ENCODE assay signal across 27 cellular contexts in the genomic region with DNA sequence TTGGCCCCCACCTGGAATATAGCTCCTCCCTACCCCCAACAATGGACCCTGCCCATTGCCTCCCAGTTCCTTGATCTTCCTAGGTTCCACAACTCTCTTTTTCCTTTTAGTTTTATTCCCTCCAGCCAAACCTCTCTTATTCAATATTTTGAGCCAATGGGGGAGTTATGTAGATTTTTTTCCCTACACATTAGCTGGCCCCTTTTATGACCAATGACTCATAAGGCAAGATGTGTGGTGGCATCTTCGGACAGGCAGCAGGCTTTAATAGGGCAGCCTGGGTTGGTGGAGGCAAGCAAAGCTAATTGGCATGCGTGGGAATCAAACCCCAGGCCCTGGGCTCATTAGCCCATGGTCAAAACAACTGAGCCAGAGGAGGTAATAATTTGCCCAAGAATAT. TPM values are rescaled to one million over a fixed set of nuclear protein-coding genes. Genes with fewer than 3 reads are reported as not detected.
DNase-seq lines count a peak whose midpoint lies in the region; ATAC-seq and TF ChIP-seq lines count a peak whose summit lies in the region.
"Had no signal": no experiment of that assay in that cellular context is flagged by ENCODE, and none has a peak within 500 bp of the region (broad histone marks: within the 10 kb centered on the region; RNA-seq: fewer than 3 reads in every experiment).

No MANE protein-coding gene starts in this region.

- no peaks in the 10 kb centered on the region for H3K36me3 ChIP-seq in mammary epithelial cell (ENCODE audit: insufficient read depth, low read length)
- no peaks in the 10 kb centered on the region for H3K36me3 ChIP-seq in GM23248 (ENCODE audit: low read depth)
- no peaks in the 10 kb centered on the region for H3K36me3 ChIP-seq in smooth muscle cell (ENCODE audit: low read depth)
- H3K36me3 ChIP-seq in gastroesophageal sphincter = no peaks in the 10 kb centered on the region
- H3K36me3 ChIP-seq: BE2C, Peyer's patch, SJSA1 had no signal

- H3K9me2 ChIP-seq in GM23248 (ENCODE audit: insufficient read depth) = no peaks in the 10 kb centered on the region

- no peaks in the 10 kb centered on the region for H4K20me1 ChIP-seq in mammary epithelial cell (ENCODE audit: insufficient read depth, low read length)
- no peaks in the 10 kb centered on the region for H4K20me1 ChIP-seq in GM23248 (ENCODE audit: insufficient read depth)
- H4K20me1 ChIP-seq in smooth muscle cell (ENCODE audit: low read depth) = no peaks in the 10 kb centered on the region

- no peaks in the 10 kb centered on the region for H3K36me3 Mint-ChIP-seq in MCF 10A (ENCODE audit: insufficient read depth, unreplicated experiment)
- H3K36me3 Mint-ChIP-seq: CD4-positive, CD25-positive, alpha-beta regulatory T cell had no signal

- H3K9ac ChIP-seq in mammary epithelial cell (ENCODE audit: insufficient read depth, low read length) (no peak overlapping the region), GM23248 (no peak overlapping the region), smooth muscle cell (ENCODE audit: low read depth) (no peak overlapping the region)

- peaks cover 16% of the 10 kb centered on the region for H3F3A ChIP-seq in GM23248 (ENCODE audit: insufficient read depth)
- no peaks in the 10 kb centered on the region for H3F3A ChIP-seq in smooth muscle cell (ENCODE audit: low read depth)

- H3K79me2 ChIP-seq in mammary epithelial cell (ENCODE audit: insufficient read depth, low read length) (no peaks in the 10 kb centered on the region), GM23248 (ENCODE audit: insufficient read depth) (no peaks in the 10 kb centered on the region), smooth muscle cell (ENCODE audit: low read depth) (no peaks in the 10 kb centered on the region)

- H3K27ac ChIP-seq in mammary epithelial cell (ENCODE audit: insufficient read depth, low read depth, low read length) = no peak overlapping the region
- no peak overlapping the region for H3K27ac ChIP-seq in GM23248
- no peak overlapping the region for H3K27ac ChIP-seq in smooth muscle cell (ENCODE audit: low read depth)
- no peak overlapping the region for H3K27ac ChIP-seq in gastroesophageal sphincter
- H3K27ac ChIP-seq: Peyer's patch, SJSA1 had no signal

- H3K4me3 Mint-ChIP-seq in MCF 10A (ENCODE audit: unreplicated experiment) = no peak overlapping the region
- H3K4me3 Mint-ChIP-seq: CD4-positive, CD25-positive, alpha-beta regulatory T cell; GM23338 had no signal

- no peak overlapping the region for H3K27ac Mint-ChIP-seq in MCF 10A (ENCODE audit: low read depth, unreplicated experiment)
- H3K27ac Mint-ChIP-seq: CD4-positive, CD25-positive, alpha-beta regulatory T cell; GM23338 had no signal

- no peak for ATAC-seq in gastroesophageal sphincter
- ATAC-seq: GM23338, HCT116, Right ventricle myocardium inferior had no signal

- TF ChIP-seq EP300 in gastroesophageal sphincter (IDR thresholded peaks at IDR 0.05) = no peak

- H2AFZ ChIP-seq in mammary epithelial cell (ENCODE audit: low read depth, low read length) (no peak overlapping the region), GM23248 (no peak overlapping the region), smooth muscle cell (ENCODE audit: low read depth) (no peak overlapping the region)
- H2AFZ ChIP-seq: GM23338 had no signal

- no peak for TF ChIP-seq POLR2A in gastroesophageal sphincter (IDR thresholded peaks at IDR 0.05)

- WGBS in mammary epithelial cell (ENCODE audit: low coverage, missing lambda C conversion rate) = 0% methylated on average over 2 of the region's 2 CpGs
- 71 to 77% methylated on average over 2 of the region's 2 CpGs for WGBS in GM23248 (ENCODE audit: low coverage in 1 of 2, low lambda C conversion rate in 2 of 2, missing lambda C conversion rate in 2 of 2), 2 experiments
- WGBS in smooth muscle cell (ENCODE audit: low lambda C conversion rate) = 36% methylated on average over 2 of the region's 2 CpGs
- 78% methylated on average over 2 of the region's 2 CpGs; no CpG with 5 or more reads in 1 of the 2 donors for WGBS in gastroesophageal sphincter (ENCODE audit: low coverage in 1 of 2), 2 donors

- H3K4me3 ChIP-seq in mammary epithelial cell (replicated peaks in 1 of 3; ENCODE audit: insufficient read depth in 1 of 3, low read depth in 2 of 3, low read length in 3 of 3) (no peak overlapping the region), GM23248 (no peak overlapping the region), smooth muscle cell (no peak overlapping the region), gastroesophageal sphincter (no peak overlapping the region)
- H3K4me3 ChIP-seq: GM23338, Peyer's patch, SJSA1 had no signal

- CTCF ChIA-PET in mammary epithelial cell (lab: Charles Lee; ENCODE audit: low non-redundant PET) = no interaction called here
- CTCF ChIA-PET in MCF 10A (lab: Yijun Ruan, JAX) = interaction anchor here (0.6 to 2.5 kb wide), 3 partner anchors 20 to 174 kb away, joined by 3 to 15 read pairs (median 8); no protein-coding TSS in a partner anchor

- H3K4me1 Mint-ChIP-seq in MCF 10A (ENCODE audit: insufficient read depth, unreplicated experiment) = no peaks in the 10 kb centered on the region
- H3K4me1 Mint-ChIP-seq: CD4-positive, CD25-positive, alpha-beta regulatory T cell; GM23338 had no signal

- TF ChIP-seq CTCF in mammary epithelial cell (conservative IDR thresholded peaks at IDR 0.05 in 1 of 2, IDR thresholded peaks at IDR 0.05 in 1 of 2; ENCODE audit: extremely low read depth in 1 of 2, insufficient read depth in 1 of 2, low read depth in 1 of 2, low read length in 2 of 2) = no peak
- TF ChIP-seq CTCF in MCF 10A (IDR thresholded peaks at IDR 0.05; ENCODE audit: unreplicated experiment) = no peak
- TF ChIP-seq CTCF in smooth muscle cell (IDR thresholded peaks at IDR 0.05; ENCODE audit: borderline replicate concordance, insufficient read depth, poor library complexity, severe bottlenecking) = no peak
- TF ChIP-seq CTCF in gastroesophageal sphincter (IDR thresholded peaks at IDR 0.05) = no peak

- H3K27me3 ChIP-seq in mammary epithelial cell (ENCODE audit: insufficient read depth, low read length) (peaks cover 3% of the 10 kb centered on the region), GM23248 (replicated peaks; ENCODE audit: insufficient read depth) (peaks cover 3% of the 10 kb centered on the region; the same call in 1 of the 2 replicates), smooth muscle cell (ENCODE audit: low read depth) (peaks cover 32% of the 10 kb centered on the region), gastroesophageal sphincter (peaks cover 4% of the 10 kb centered on the region)
- H3K27me3 ChIP-seq: Peyer's patch had no signal

- no peak overlapping the region for H3K4me2 ChIP-seq in mammary epithelial cell (ENCODE audit: insufficient read depth, low read depth, low read length)
- peak overlapping the region; percentile 60 for H3K4me2 ChIP-seq in GM23248 (ENCODE audit: unreplicated experiment)
- peak overlapping the region; percentile 43 for H3K4me2 ChIP-seq in smooth muscle cell
- H3K4me2 ChIP-seq: GM23338 had no signal

- H3K4me1 ChIP-seq in mammary epithelial cell (ENCODE audit: insufficient read depth, low read length) (peaks cover 33% of the 10 kb centered on the region), GM23248 (ENCODE audit: insufficient read depth) (peaks cover 30% of the 10 kb centered on the region), smooth muscle cell (ENCODE audit: low read depth) (no peaks in the 10 kb centered on the region), gastroesophageal sphincter (no peaks in the 10 kb centered on the region)
- H3K4me1 ChIP-seq: BE2C, Caco-2, Peyer's patch had no signal

- POLR2A ChIA-PET in MCF 10A (lab: Yijun Ruan, JAX) = interaction anchor here (1.0 kb wide), 1 partner anchor 26 kb away, joined by 3 read pairs; no protein-coding TSS in a partner anchor

- H3K9me3 ChIP-seq in mammary epithelial cell (replicated peaks; ENCODE audit: insufficient read depth, low read length) = no peaks in the 10 kb centered on the region
- no peaks in the 10 kb centered on the region for H3K9me3 ChIP-seq in GM23248 (ENCODE audit: low read depth)
- H3K9me3 ChIP-seq in smooth muscle cell (replicated peaks; ENCODE audit: low read depth) = no peaks in the 10 kb centered on the region
- no peaks in the 10 kb centered on the region for H3K9me3 ChIP-seq in gastroesophageal sphincter
- H3K9me3 ChIP-seq: BE2C, Caco-2, Peyer's patch, SJSA1 had no signal

- H3K9me3 Mint-ChIP-seq in MCF 10A (ENCODE audit: unreplicated experiment) = no peaks in the 10 kb centered on the region
- H3K9me3 Mint-ChIP-seq: CD4-positive, CD25-positive, alpha-beta regulatory T cell; GM23338 had no signal

- in situ Hi-C loops in mammary epithelial cell (cut with MboI; ENCODE audit: low sequenced_read_pairs in 2 of 2) (no loop called here), GM23248 (cut with MboI) (loop anchor here (25.0 kb wide), 1 partner anchor 583 kb away; no protein-coding TSS in a partner anchor)

- intact Hi-C loops in mammary epithelial cell (cut with micrococcal nuclease) = no loop called here
- intact Hi-C loops in MCF 10A (cut with micrococcal nuclease) = no loop called here

- dilution Hi-C loops in mammary epithelial cell (cut with HindIII; ENCODE audit: low sequenced_read_pairs) = no loop called here

- DNase-seq in mammary epithelial cell (peak; percentile 52), MCF 10A (ENCODE audit: unreplicated experiment) (no peak), GM23248 (peak; percentile 45), RPMI7951 (ENCODE audit: low read depth) (peak; percentile 60), smooth muscle cell (lab: John Stamatoyannopoulos, UW; ENCODE audit: unreplicated experiment) (no peak), DMS153 (lab: John Stamatoyannopoulos, UW) (no peak), MV-4-11 (lab: John Stamatoyannopoulos, UW) (no peak)
- DNase-seq: 8988T; BE2C; Caco-2; CD4-positive, CD25-positive, alpha-beta regulatory T cell; DMS 273 treated with DMSO at 0.1 percent for 48 hours; Kasumi-1; NCI-H1092 treated with DMSO at 0.1 percent for 48 hours; NCI-H146; NCI-H2029; NCI-H226; NCI-H510A treated with DMSO at 0.1 percent for 48 hours; NCI-H774; NK-92 treated with Interleukin-12 subunit alpha and Interleukin-12 subunit beta, amount 100 ng/mL, for 24 hours; Peyer's patch had no signal

- H3K27me3 Mint-ChIP-seq in MCF 10A (ENCODE audit: insufficient read depth, unreplicated experiment) = peaks cover 81% of the 10 kb centered on the region

- no TSS peak for BruUV-seq in mammary epithelial cell (replicated peaks; lab: Mats Ljungman, UMichigan)
- no TSS peak for BruUV-seq in MCF 10A (replicated peaks; lab: Mats Ljungman, UMichigan)

RNA-seq across cellular contexts. Expression of a gene that starts 9.2 kb away (rescaled TPM):
- total RNA-seq in mammary epithelial cell = not detected
- polyA plus RNA-seq in mammary epithelial cell = not detected
- polyA minus RNA-seq in mammary epithelial cell = not detected
- not detected in 2 replicates for total RNA-seq in MCF 10A (2022)
- total RNA-seq in GM23248 (2014; rRNA removed; shearing (Covaris generic)) = not detected in 2 replicates
- not detected in 2 replicates for polyA plus RNA-seq in GM23248 (2016; fragmentation: Nextera tagmentation; extraction: Ambion mirVana)
- total RNA-seq in RPMI7951 (2014; rRNA removed; shearing (Covaris generic)) = not detected in 2 replicates
- total RNA-seq in smooth muscle cell = not detected in 2 replicates
- 1.0 and 1.4 TPM in 2 replicates for polyA plus RNA-seq in smooth muscle cell
- 1 to 10 TPM in 1 of 4 donors, not detected in 3; 4.8 TPM for total RNA-seq in gastroesophageal sphincter
- total RNA-seq: Caco-2; CD4-positive, CD25-positive, alpha-beta regulatory T cell; GM23338; Peyer's patch; Right ventricle myocardium inferior; SJSA1; T-helper 2 cell treated with Interferon-gamma antibody and Interleukin-4, amounts not matched to agents 100 ng/mL and 5 ng/mL, for 36 hours had no signal
- polyA plus RNA-seq: CD4-positive, CD25-positive, alpha-beta regulatory T cell; GM23338 had no signal

RNA-seq across cellular contexts. Expression of a gene that starts 44.1 kb away (rescaled TPM):
- not detected for total RNA-seq in mammary epithelial cell
- polyA plus RNA-seq in mammary epithelial cell = not detected
- polyA minus RNA-seq in mammary epithelial cell = not detected
- total RNA-seq in MCF 10A (2022) = not detected in 2 replicates
- total RNA-seq in GM23248 (2014; rRNA removed; shearing (Covaris generic)) = not detected in 2 replicates
- not detected in 2 replicates for polyA plus RNA-seq in GM23248 (2016; fragmentation: Nextera tagmentation; extraction: Ambion mirVana)
- not detected in 2 replicates for total RNA-seq in RPMI7951 (2014; rRNA removed; shearing (Covaris generic))
- total RNA-seq in smooth muscle cell = not detected in 2 replicates
- polyA plus RNA-seq in smooth muscle cell = 0.21 TPM in 1 of 2 replicates, not detected in the other
- not detected for total RNA-seq in gastroesophageal sphincter
- total RNA-seq: Caco-2; CD4-positive, CD25-positive, alpha-beta regulatory T cell; Peyer's patch; Right ventricle myocardium inferior; SJSA1; T-helper 2 cell treated with Interferon-gamma antibody and Interleukin-4, amounts not matched to agents 100 ng/mL and 5 ng/mL, for 36 hours had no signal
- polyA plus RNA-seq: CD4-positive, CD25-positive, alpha-beta regulatory T cell had no signal

Comparison
In these comparisons a context has a peak if more than half of its experiments do, and no peak if none do; other contexts are left out.
1. DNase-seq: peak in mammary epithelial cell (single experiment), GM23248 (single experiment) and RPMI7951 (single experiment); none in MCF 10A (single experiment), smooth muscle cell (single experiment), DMS153 (single experiment) and MV-4-11 (single experiment).